In genomic region chr10:77070317-77070716, GRCh38 we compare ENCODE assay signal across 15 cellular contexts.
DNase-seq lines count a peak whose midpoint lies in the region; ATAC-seq and TF ChIP-seq lines count a peak whose summit lies in the region.
"Had no signal": no experiment of that assay in that cellular context is flagged by ENCODE, and none has a peak within 500 bp of the region (broad histone marks: within the 10 kb centered on the region; RNA-seq: fewer than 3 reads in every experiment).

No MANE protein-coding gene starts in this region.

- no peak for TF ChIP-seq CTCF in left ventricle myocardium inferior (IDR thresholded peaks at IDR 0.05; ENCODE audit: borderline replicate concordance)
- no peak for TF ChIP-seq CTCF in right atrium auricular region (IDR thresholded peaks at IDR 0.05)
- no peak for TF ChIP-seq CTCF in esophagus muscularis mucosa (IDR thresholded peaks at IDR 0.05)
- no peak for TF ChIP-seq CTCF in lower lobe of right lung (IDR thresholded peaks at IDR 0.05)

- peak overlapping the region; percentile 56 for H3K27ac ChIP-seq in left ventricle myocardium inferior (replicated peaks)
- no peak overlapping the region for H3K27ac ChIP-seq in right atrium auricular region
- peak overlapping the region in 3 of 4 donors; percentile 22 to 48 (median 25) for H3K27ac ChIP-seq in esophagus muscularis mucosa (replicated peaks in 1 of 4)
- no peak overlapping the region for H3K27ac ChIP-seq in lower lobe of right lung
- H3K27ac ChIP-seq: BLaER1 treated with 17β-estradiol and CSF1 and Interleukin-3, amounts not matched to agents 10 nM and 100 nM had no signal

- no peaks in the 10 kb centered on the region for H3K36me3 ChIP-seq in left ventricle myocardium inferior
- no peaks in the 10 kb centered on the region for H3K36me3 ChIP-seq in right atrium auricular region
- H3K36me3 ChIP-seq in esophagus muscularis mucosa: peaks cover 0 to 36% (median 10%) of the 10 kb centered on the region in 4 donors
- no peaks in the 10 kb centered on the region for H3K36me3 ChIP-seq in lower lobe of right lung

- H3K9me3 ChIP-seq in left ventricle myocardium inferior (replicated peaks): no peaks in the 10 kb centered on the region
- H3K9me3 ChIP-seq in right atrium auricular region: no peaks in the 10 kb centered on the region
- no peaks in the 10 kb centered on the region for H3K9me3 ChIP-seq in esophagus muscularis mucosa
- no peaks in the 10 kb centered on the region for H3K9me3 ChIP-seq in lower lobe of right lung
- H3K9me3 ChIP-seq: BLaER1 treated with 17β-estradiol and CSF1 and Interleukin-3, amounts not matched to agents 10 nM and 100 nM had no signal

- H3K4me3 ChIP-seq in left ventricle myocardium inferior: no peak overlapping the region
- no peak overlapping the region for H3K4me3 ChIP-seq in right atrium auricular region
- H3K4me3 ChIP-seq in esophagus muscularis mucosa: no peak overlapping the region
- H3K4me3 ChIP-seq in lower lobe of right lung: no peak overlapping the region
- H3K4me3 ChIP-seq: BLaER1 treated with 17β-estradiol and CSF1 and Interleukin-3, amounts not matched to agents 10 nM and 100 nM; GM12878 had no signal

- TF ChIP-seq POLR2A in esophagus muscularis mucosa (IDR thresholded peaks at IDR 0.05; ENCODE audit: low read depth): no peak

- DNase-seq in left ventricle myocardium inferior: no peak
- DNase-seq in right atrium auricular region (ENCODE audit: low spot score): no peak
- peak; percentile 60 for DNase-seq in esophagus muscularis mucosa (ENCODE audit: extremely low spot score)
- no peak for DNase-seq in sciatic nerve (ENCODE audit: low spot score)
- no peak for DNase-seq in lower lobe of right lung
- DNase-seq in effector CD4-positive, alpha-beta T cell: no peak
- DNase-seq: Calu3; CD8-positive, alpha-beta T cell; DMS53; DND-41; EL; H9 had no signal

- ATAC-seq in sciatic nerve (peak; percentile 62), lower lobe of right lung (no peak)
- ATAC-seq: CD8-positive, alpha-beta T cell; GM12878; HepG2 had no signal

- H3K4me1 ChIP-seq in left ventricle myocardium inferior (peaks cover 9% of the 10 kb centered on the region), right atrium auricular region (no peaks in the 10 kb centered on the region), esophagus muscularis mucosa (peaks cover 0 to 41% (median 32%) of the 10 kb centered on the region in 4 donors), lower lobe of right lung (peaks cover 24% of the 10 kb centered on the region)

- intact Hi-C loops in left ventricle myocardium inferior (cut with micrococcal nuclease): no loop called here
- intact Hi-C loops in esophagus muscularis mucosa (cut with DNase I): no loop called here
- intact Hi-C loops in sciatic nerve (cut with DNase I): no loop called here
- intact Hi-C loops in lower lobe of right lung (cut with DNase I): no loop called here

- TF ChIP-seq EP300 in esophagus muscularis mucosa (IDR thresholded peaks at IDR 0.05): no peak

- 88% methylated on average over 5 of the region's 5 CpGs for WGBS in esophagus muscularis mucosa

- H3K27me3 ChIP-seq in left ventricle myocardium inferior (ENCODE audit: low read depth) (peaks cover 9% of the 10 kb centered on the region), right atrium auricular region (no peaks in the 10 kb centered on the region), esophagus muscularis mucosa (no peaks in the 10 kb centered on the region), lower lobe of right lung (ENCODE audit: low read depth) (no peaks in the 10 kb centered on the region)
- H3K27me3 ChIP-seq: BLaER1 treated with 17β-estradiol and CSF1 and Interleukin-3, amounts not matched to agents 10 nM and 100 nM had no signal

Comparison
In these comparisons a context has a peak if more than half of its experiments do, and no peak if none do; other contexts are left out.
1. H3K27ac ChIP-seq: peak in left ventricle myocardium inferior (single experiment) and esophagus muscularis mucosa (3 of 4); none in right atrium auricular region (0 of 2) and lower lobe of right lung (single experiment).